Comparison of ENCODE assay signal across 12 cellular contexts in the genomic region with DNA sequence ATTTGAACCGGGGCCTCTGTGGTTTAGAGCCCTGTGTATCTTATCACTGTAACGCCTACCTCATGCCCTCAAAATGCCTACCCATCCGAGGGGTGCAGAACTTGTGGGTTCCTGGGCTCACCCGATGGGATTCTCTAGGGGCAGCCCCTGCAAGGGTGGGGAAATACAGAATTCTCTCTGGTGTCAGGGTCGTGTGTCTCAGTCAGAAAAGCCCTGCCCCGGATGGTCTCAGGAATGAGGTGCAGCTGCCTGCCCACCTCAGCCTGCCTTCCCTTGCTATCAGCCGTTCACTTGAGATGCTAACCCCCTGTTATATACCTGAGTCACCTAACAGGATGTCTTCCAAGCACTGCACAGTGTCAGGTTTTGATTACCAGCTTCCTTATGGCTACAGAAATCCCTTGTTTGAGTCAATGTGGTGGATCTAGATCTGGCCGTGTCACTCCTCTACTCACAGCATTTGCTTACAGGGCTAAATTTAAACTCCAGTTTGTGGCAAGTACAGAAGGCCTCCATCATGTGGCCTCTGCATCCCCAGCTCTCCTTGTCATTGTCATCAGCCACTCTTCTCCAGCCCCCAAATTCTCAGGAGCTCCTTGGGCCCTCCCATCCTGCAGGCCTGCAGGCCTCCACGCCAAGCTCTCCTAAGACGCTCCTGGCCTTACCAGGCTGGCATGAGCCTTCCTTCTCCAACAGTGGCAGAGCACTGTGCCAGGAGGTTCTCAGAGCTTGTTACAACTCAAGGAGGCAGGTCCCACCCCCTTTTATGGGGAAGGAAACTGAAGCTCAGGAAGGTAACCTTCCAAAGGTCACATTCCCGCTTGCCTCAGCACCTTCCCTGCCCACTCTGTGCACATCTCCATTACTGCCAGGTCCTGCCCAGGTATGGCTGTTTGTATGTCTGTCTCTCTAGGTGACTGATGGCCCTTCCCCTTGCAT. TPM values are rescaled to one million over a fixed set of nuclear protein-coding genes. Genes with fewer than 3 reads are reported as not detected.
A peak's percentile ranks its signal among the peaks of the same experiment; 100 is the strongest.
DNase-seq lines count a peak whose midpoint lies in the region; ATAC-seq and TF ChIP-seq lines count a peak whose summit lies in the region.
"Had no signal": no experiment of that assay in that cellular context is flagged by ENCODE, and none has a peak within 500 bp of the region (broad histone marks: within the 10 kb centered on the region; RNA-seq: fewer than 3 reads in every experiment).

No MANE protein-coding gene starts in this region.

- H3K4me3 Mint-ChIP-seq in activated T-cell treated with anti-CD3 and anti-CD28 coated beads, Interleukin-2, amount 50 U/mL, for 72 hours: no peak overlapping the region
- H3K4me3 Mint-ChIP-seq: naive thymus-derived CD4-positive, alpha-beta T cell had no signal

- no peaks in the 10 kb centered on the region for H3K9me2 ChIP-seq in GM23248 (ENCODE audit: insufficient read depth)

- peak; percentile 57 to 74 for ATAC-seq in activated T-cell treated with anti-CD3 and anti-CD28 coated beads, Interleukin-2, amount 50 U/mL, for 72 hours (replicated peaks in 1 of 2)
- ATAC-seq in mucosa of descending colon (peak; percentile 77), HG03025 (IDR thresholded peaks at IDR 0.05; ENCODE audit: low FRiP score, unreplicated experiment) (no peak)
- ATAC-seq: naive thymus-derived CD4-positive, alpha-beta T cell had no signal

- H3K4me3 ChIP-seq in GM23248 (no peak overlapping the region), mucosa of descending colon (no peak overlapping the region)

- H3K27me3 Mint-ChIP-seq in activated T-cell treated with anti-CD3 and anti-CD28 coated beads, Interleukin-2, amount 50 U/mL, for 72 hours (ENCODE audit: low read depth): peaks cover 11% of the 10 kb centered on the region

- H2AFZ ChIP-seq in GM23248: no peak overlapping the region

- intact Hi-C loops in mucosa of descending colon (cut with DNase I, micrococcal nuclease): no loop called here

- WGBS in GM23248 (ENCODE audit: low coverage in 1 of 2, low lambda C conversion rate in 2 of 2, missing lambda C conversion rate in 2 of 2), 2 experiments: 60 to 61% methylated on average over 11 of the region's 11 CpGs

- no peak overlapping the region for H3K9ac ChIP-seq in GM23248

- H3K4me1 ChIP-seq in GM23248 (ENCODE audit: insufficient read depth) (peaks cover 31% of the 10 kb centered on the region), mucosa of descending colon (ENCODE audit: low read depth) (peaks cover 31% of the 10 kb centered on the region)

- H3K27me3 ChIP-seq in GM23248 (replicated peaks; ENCODE audit: insufficient read depth): no peaks in the 10 kb centered on the region
- H3K27me3 ChIP-seq: brain microvascular endothelial cell had no signal

- H3K36me3 Mint-ChIP-seq in activated T-cell treated with anti-CD3 and anti-CD28 coated beads, Interleukin-2, amount 50 U/mL, for 72 hours (ENCODE audit: insufficient read depth in 2 of 2): no peaks in the 10 kb centered on the region

- no peaks in the 10 kb centered on the region for H3K9me3 Mint-ChIP-seq in activated T-cell treated with anti-CD3 and anti-CD28 coated beads, Interleukin-2, amount 50 U/mL, for 72 hours
- H3K9me3 Mint-ChIP-seq: naive thymus-derived CD4-positive, alpha-beta T cell had no signal

- no peak overlapping the region for H3K4me2 ChIP-seq in GM23248 (ENCODE audit: unreplicated experiment)

- in situ Hi-C loops in GM23248 (cut with MboI): no loop called here

- no peak overlapping the region for H3K27ac Mint-ChIP-seq in activated T-cell treated with anti-CD3 and anti-CD28 coated beads, Interleukin-2, amount 50 U/mL, for 72 hours

- no peak overlapping the region for H3K27ac ChIP-seq in GM23248

- no peak for TF ChIP-seq CTCF in mucosa of descending colon (IDR thresholded peaks at IDR 0.05)

- H3K36me3 ChIP-seq in GM23248 (ENCODE audit: low read depth) (no peaks in the 10 kb centered on the region), mucosa of descending colon (ENCODE audit: low read depth) (no peaks in the 10 kb centered on the region)
- H3K36me3 ChIP-seq: brain microvascular endothelial cell had no signal

- no peaks in the 10 kb centered on the region for H4K20me1 ChIP-seq in GM23248 (ENCODE audit: insufficient read depth)

- no peaks in the 10 kb centered on the region for H3F3A ChIP-seq in GM23248 (ENCODE audit: insufficient read depth)

- H3K9me3 ChIP-seq in GM23248 (ENCODE audit: low read depth) (no peaks in the 10 kb centered on the region), mucosa of descending colon (no peaks in the 10 kb centered on the region)

- peaks cover 18% of the 10 kb centered on the region for H3K4me1 Mint-ChIP-seq in activated T-cell treated with anti-CD3 and anti-CD28 coated beads, Interleukin-2, amount 50 U/mL, for 72 hours (ENCODE audit: low read depth)

- DNase-seq in EH (ENCODE audit: low read depth): peak; percentile 25
- peak; percentile 39 for DNase-seq in GM23248
- no peak for DNase-seq in activated T-cell treated with anti-CD3 and anti-CD28 coated beads, Interleukin-2, amount 50 U/mL, for 72 hours
- peak in 2 of 3 donors; percentile 67 to 80 for DNase-seq in mucosa of descending colon
- no peak for DNase-seq in NK-92 (lab: John Stamatoyannopoulos, UW; ENCODE audit: unreplicated experiment)
- DNase-seq in NCI-H2107 treated with DMSO at 0.1 percent for 48 hours (lab: John Stamatoyannopoulos, UW; ENCODE audit: unreplicated experiment): no peak
- no peak for DNase-seq in middle frontal gyrus (ENCODE audit: extremely low spot score, low spot score)
- DNase-seq: naive thymus-derived CD4-positive, alpha-beta T cell; NCI-H1092 treated with DMSO at 0.1 percent for 48 hours; NCI-H526 treated with DMSO at 0.1 percent for 48 hours had no signal

- no peaks in the 10 kb centered on the region for H3K79me2 ChIP-seq in GM23248 (ENCODE audit: insufficient read depth)

RNA-seq across cellular contexts. Expression of gene MAP3K2, which starts 14.3 kb away (rescaled TPM):
- total RNA-seq in GM23248 (2014; rRNA removed; shearing (Covaris generic)): 39.6 and 41.0 TPM in 2 replicates
- polyA plus RNA-seq in GM23248 (2016; fragmentation: Nextera tagmentation; extraction: Ambion mirVana): 32.9 and 36.7 TPM in 2 replicates
- 10 to 100 TPM; 48.9 to 49.1 TPM for total RNA-seq in activated T-cell treated with anti-CD3 and anti-CD28 coated beads, Interleukin-2, amount 50 U/mL, for 72 hours
- 10 to 100 TPM; 71.8 to 80.6 (median 77.1) TPM for total RNA-seq in mucosa of descending colon

RNA-seq across cellular contexts. Expression of gene PROC, which starts 16.2 kb away (rescaled TPM):
- not detected in 2 replicates for total RNA-seq in GM23248 (2014; rRNA removed; shearing (Covaris generic))
- not detected in 2 replicates for polyA plus RNA-seq in GM23248 (2016; fragmentation: Nextera tagmentation; extraction: Ambion mirVana)
- total RNA-seq in activated T-cell treated with anti-CD3 and anti-CD28 coated beads, Interleukin-2, amount 50 U/mL, for 72 hours: under 1 TPM in 1 of 2 donors, not detected in 1; 0.42 TPM
- 1 to 10 TPM in 1 of 3 donors, under 1 TPM in 2; 0.80 to 3.6 (median 0.95) TPM for total RNA-seq in mucosa of descending colon
- polyA plus RNA-seq: naive thymus-derived CD4-positive, alpha-beta T cell had no signal

Comparison
In these comparisons a context has a peak if more than half of its experiments do, and no peak if none do; other contexts are left out.
1. DNase-seq: peak in EH (single experiment), GM23248 (single experiment) and mucosa of descending colon (2 of 3); none in activated T-cell treated with anti-CD3 and anti-CD28 coated beads, Interleukin-2, amount 50 U/mL, for 72 hours (0 of 2), NK-92 (single experiment), NCI-H2107 treated with DMSO at 0.1 percent for 48 hours (single experiment) and middle frontal gyrus (single experiment).